8 cellular contexts compared by ENCODE assay signal in genomic region chr7:128940494-128941322, GRCh38.
A peak's percentile ranks its signal among the peaks of the same experiment; 100 is the strongest.
DNase-seq lines count a peak whose midpoint lies in the region; ATAC-seq and TF ChIP-seq lines count a peak whose summit lies in the region.

No MANE protein-coding gene starts in this region.

- peak overlapping the region; percentile 97 for H3K4me2 ChIP-seq in MM.1S (ENCODE audit: low read depth, low read length)

- H3K9me3 Mint-ChIP-seq in stimulated activated effector memory CD8-positive, alpha-beta T cell treated with anti-CD3 and anti-CD28 coated beads, Interleukin-12 subunit alpha, Interleukin-12 subunit beta, amount 100 ng/mL, for 72 hours: no peaks in the 10 kb centered on the region

- ATAC-seq in GM18861 (IDR thresholded peaks at IDR 0.05; ENCODE audit: unreplicated experiment): peak; percentile 47
- ATAC-seq in GM21786 (IDR thresholded peaks at IDR 0.05; ENCODE audit: unreplicated experiment): peak; percentile 56
- ATAC-seq in stimulated activated effector memory CD8-positive, alpha-beta T cell treated with anti-CD3 and anti-CD28 coated beads, Interleukin-12 subunit alpha, Interleukin-12 subunit beta, amount 100 ng/mL, for 72 hours: peak; percentile 49

- no peaks in the 10 kb centered on the region for H3K9me3 ChIP-seq in MM.1S (replicated peaks; ENCODE audit: insufficient read depth, low read length)
- no peaks in the 10 kb centered on the region for H3K9me3 ChIP-seq in duodenal mucosa (ENCODE audit: control insufficient read depth in 1 of 2, low read length in 2 of 2)

- no peaks in the 10 kb centered on the region for H3K9me2 ChIP-seq in MM.1S (replicated peaks; ENCODE audit: insufficient read depth, low read length)

- H3K36me3 Mint-ChIP-seq in stimulated activated effector memory CD8-positive, alpha-beta T cell treated with anti-CD3 and anti-CD28 coated beads, Interleukin-12 subunit alpha, Interleukin-12 subunit beta, amount 100 ng/mL, for 72 hours: peaks cover 51% of the 10 kb centered on the region

- H3K27ac Mint-ChIP-seq in stimulated activated effector memory CD8-positive, alpha-beta T cell treated with anti-CD3 and anti-CD28 coated beads, Interleukin-12 subunit alpha, Interleukin-12 subunit beta, amount 100 ng/mL, for 72 hours: peak overlapping the region; percentile 90

- DNase-seq in MM.1S (peak; percentile 95), retina (no peak), DMS114 treated with DMSO at 0.1 percent for 48 hours (lab: John Stamatoyannopoulos, UW; ENCODE audit: unreplicated experiment) (no peak)
- DNase-seq in stimulated activated effector memory CD8-positive, alpha-beta T cell treated with anti-CD3 and anti-CD28 coated beads, Interleukin-12 subunit alpha, Interleukin-12 subunit beta, amount 100 ng/mL, for 72 hours (ENCODE audit: low spot score in 2 of 2): no peak
- no peak for DNase-seq in stimulated activated naive CD4-positive, alpha-beta T cell treated with Interleukin-2 at 50 U/mL for 16 hours (lab: John Stamatoyannopoulos, UW)

- H3K27ac ChIP-seq in MM.1S (ENCODE audit: low read length): peak overlapping the region; percentile 90
- H3K27ac ChIP-seq in duodenal mucosa (ENCODE audit: low read depth, low read length): no peak overlapping the region

- H3F3A ChIP-seq in MM.1S (ENCODE audit: insufficient read depth, low read length): peaks cover 47% of the 10 kb centered on the region

- no peak for TF ChIP-seq CTCF in MM.1S (IDR thresholded peaks at IDR 0.05; ENCODE audit: low read length)

- peaks cover 37% of the 10 kb centered on the region for H3K4me1 Mint-ChIP-seq in stimulated activated effector memory CD8-positive, alpha-beta T cell treated with anti-CD3 and anti-CD28 coated beads, Interleukin-12 subunit alpha, Interleukin-12 subunit beta, amount 100 ng/mL, for 72 hours

- H3K4me1 ChIP-seq in MM.1S (ENCODE audit: low read length) (peaks cover 37% of the 10 kb centered on the region), duodenal mucosa (ENCODE audit: control insufficient read depth in 1 of 2, insufficient read depth in 2 of 2, low read length in 2 of 2) (peaks cover 17 to 38% of the 10 kb centered on the region in 2 donors)

- peak overlapping the region; percentile 87 for H3K4me3 Mint-ChIP-seq in stimulated activated effector memory CD8-positive, alpha-beta T cell treated with anti-CD3 and anti-CD28 coated beads, Interleukin-12 subunit alpha, Interleukin-12 subunit beta, amount 100 ng/mL, for 72 hours

- H3K36me3 ChIP-seq in MM.1S (replicated peaks; ENCODE audit: insufficient read depth, low read length): no peaks in the 10 kb centered on the region; the same call in 1 of the 2 replicates
- H3K36me3 ChIP-seq in duodenal mucosa (ENCODE audit: control insufficient read depth in 1 of 2, insufficient read depth in 2 of 2, low read length in 2 of 2): peaks cover 0 to 7% of the 10 kb centered on the region in 2 donors

- H3K27me3 ChIP-seq in MM.1S (replicated peaks; ENCODE audit: insufficient read depth, low read length) (no peaks in the 10 kb centered on the region), duodenal mucosa (ENCODE audit: control insufficient read depth in 1 of 2, insufficient read depth in 2 of 2, low read length in 2 of 2) (no peaks in the 10 kb centered on the region)

- H3K4me3 ChIP-seq in MM.1S (ENCODE audit: low read length): peak overlapping the region; percentile 62
- H3K4me3 ChIP-seq in duodenal mucosa (ENCODE audit: low read depth in 1 of 2, low read length in 2 of 2): peak overlapping the region; percentile 45 to 54

- H2AFZ ChIP-seq in MM.1S (ENCODE audit: low read length): peak overlapping the region; percentile 42

- H3K79me2 ChIP-seq in MM.1S (ENCODE audit: low read length): peaks cover 61% of the 10 kb centered on the region

- H3K9ac ChIP-seq in MM.1S (ENCODE audit: low read length) (peak overlapping the region; percentile 68), duodenal mucosa (ENCODE audit: low read depth in 1 of 2, low read length in 2 of 2) (peak overlapping the region; percentile 21 to 25)

- no peaks in the 10 kb centered on the region for H4K20me1 ChIP-seq in MM.1S (ENCODE audit: insufficient read depth, low read length)
